16 cellular contexts compared by ENCODE assay signal in genomic region chr5:180643191-180643851, GRCh38. TPM values are rescaled to one million over a fixed set of nuclear protein-coding genes. Genes with fewer than 3 reads are reported as not detected.
"Had no signal": no experiment of that assay in that cellular context is flagged by ENCODE, and none has a peak within 500 bp of the region (broad histone marks: within the 10 kb centered on the region; RNA-seq: fewer than 3 reads in every experiment).

No MANE protein-coding gene starts in this region.

- ATAC-seq: gastrocnemius medialis; natural killer cell treated with Interleukin-12 subunit alpha and Interleukin-12 subunit beta and Interleukin-15 and Interleukin-18, amount 100 ng/mL, for 72 hours; T-helper 17 cell had no signal

- H3K4me3 ChIP-seq: cardiac muscle cell, colonic mucosa, gastrocnemius medialis, skin epidermis, tibial artery, vagina had no signal

- H3K36me3 ChIP-seq: cardiac muscle cell, colonic mucosa, gastrocnemius medialis, tibial artery, vagina had no signal

- H3K9me3 ChIP-seq: colonic mucosa, gastrocnemius medialis, tibial artery, vagina had no signal

- H3K27ac ChIP-seq: cardiac muscle cell, colonic mucosa, epithelial cell of prostate, gastrocnemius medialis, skin epidermis, tibial artery, vagina had no signal

- H3K4me1 ChIP-seq: colonic mucosa, gastrocnemius medialis, vagina had no signal

- H3K27me3 ChIP-seq: vagina had no signal

- DNase-seq: activated CD4-positive, alpha-beta T cell treated with anti-CD3 and anti-CD28 coated beads, Interleukin-2, amount 10 ng/mL, durations not matched to agents 7 days and 5 days; activated CD4-positive, CD25-positive, alpha-beta regulatory T cell; activated naive CD4-positive, alpha-beta T cell treated with Interleukin-2 at 50 U/mL for 16 hours; colonic mucosa; effector CD4-positive, alpha-beta T cell; gastrocnemius medialis; mammary epithelial cell; stimulated activated CD4-positive, alpha-beta T cell treated with anti-CD3 and anti-CD28 coated beads, Interleukin-4, amount 100 ng/mL, for 4 hours; T-helper 17 cell had no signal

RNA-seq across cellular contexts. Expression of gene FLT4, which starts 6.1 kb away (rescaled TPM):
- total RNA-seq: mammary epithelial cell had no signal

RNA-seq across cellular contexts. Expression of gene SCGB3A1, which starts 52.0 kb away (rescaled TPM):
- total RNA-seq: activated CD4-positive, alpha-beta T cell treated with anti-CD3 and anti-CD28 coated beads, Interleukin-2, amount 10 ng/mL, durations not matched to agents 7 days and 5 days; cardiac muscle cell; gastrocnemius medialis; mammary epithelial cell; natural killer cell treated with Interleukin-12 subunit alpha and Interleukin-12 subunit beta and Interleukin-15 and Interleukin-18, amount 100 ng/mL, for 72 hours; osteocyte; vagina had no signal
- polyA plus RNA-seq: mammary epithelial cell had no signal
